In genomic region chr20:43187476-43188233, GRCh38 we compare ENCODE assay signal across 9 cellular contexts. TPM values are rescaled to one million over a fixed set of nuclear protein-coding genes. Genes with fewer than 3 reads are reported as not detected.
DNase-seq lines count a peak whose midpoint lies in the region; ATAC-seq, FAIRE-seq and TF ChIP-seq lines count a peak whose summit lies in the region.
"Had no signal": no experiment of that assay in that cellular context is flagged by ENCODE, and none has a peak within 500 bp of the region (broad histone marks: within the 10 kb centered on the region; RNA-seq: fewer than 3 reads in every experiment).

No MANE protein-coding gene starts in this region.

- no peaks in the 10 kb centered on the region for H4K20me1 ChIP-seq in endothelial cell of umbilical vein (replicated peaks; ENCODE audit: control insufficient read depth, extremely low read depth, insufficient read depth, low read length)

- H3K23ac ChIP-seq in mesendoderm (ENCODE audit: low read length): no peak overlapping the region

- TF ChIP-seq POLR2A in endothelial cell of umbilical vein (IDR thresholded peaks at IDR 0.05; ENCODE audit: low read depth, low read length): no peak

- H3K79me2 ChIP-seq in endothelial cell of umbilical vein (ENCODE audit: control insufficient read depth, insufficient read depth, low read length) (no peaks in the 10 kb centered on the region), mesendoderm (ENCODE audit: control insufficient read depth, insufficient read depth, low read length) (no peaks in the 10 kb centered on the region)

- H3K4me2 ChIP-seq in endothelial cell of umbilical vein (ENCODE audit: insufficient read depth, low read length) (no peak overlapping the region), mesendoderm (ENCODE audit: low read length) (no peak overlapping the region)

- no peaks in the 10 kb centered on the region for H3K9me3 ChIP-seq in endothelial cell of umbilical vein (replicated peaks; ENCODE audit: control insufficient read depth, insufficient read depth, low read length)

- H3K4me3 ChIP-seq in H7 (ENCODE audit: insufficient read depth, low read depth, low read length) (peak overlapping the region; percentile 27; the same call in 1 of the 2 replicates), endothelial cell of umbilical vein (replicated peaks in 1 of 3; ENCODE audit: insufficient read depth in 1 of 3, low read depth in 1 of 3, low read length in 3 of 3) (no peak overlapping the region), mesendoderm (ENCODE audit: low read length) (no peak overlapping the region)

- no peak overlapping the region for H4K8ac ChIP-seq in mesendoderm (ENCODE audit: low read depth, low read length)

- peaks cover 31 to 47% (median 35%) of the 10 kb centered on the region in 3 donors for H3K27me3 Mint-ChIP-seq in CD14-positive monocyte (ENCODE audit: low read depth in 3 of 3)

- H3K4ac ChIP-seq in mesendoderm (ENCODE audit: low read depth, low read length): no peak overlapping the region

- intact Hi-C loops in CD14-positive monocyte (cut with micrococcal nuclease): loop anchor here (5.0 kb wide), 4 partner anchors 985 to 1455 kb away; no protein-coding TSS in a partner anchor
- intact Hi-C loops in endothelial cell of umbilical vein (cut with micrococcal nuclease): loop anchor here (1.0 to 10.0 kb wide), 4 partner anchors 217 to 1489 kb away; no protein-coding TSS in a partner anchor

- H3K9me3 Mint-ChIP-seq in CD14-positive monocyte: peaks cover 0 to 9% (median 0%) of the 10 kb centered on the region in 7 donors

- no peak overlapping the region for H3K27ac Mint-ChIP-seq in CD14-positive monocyte

- BruUV-seq in endothelial cell of umbilical vein (replicated peaks; lab: Mats Ljungman, UMichigan): no TSS peak

- H2BK5ac ChIP-seq in mesendoderm (ENCODE audit: low read length): no peak overlapping the region

- H2AFZ ChIP-seq in endothelial cell of umbilical vein (ENCODE audit: low read depth, low read length): no peak overlapping the region

- no peak overlapping the region for H3K27ac ChIP-seq in endothelial cell of umbilical vein (ENCODE audit: insufficient read depth, low read depth, low read length)
- H3K27ac ChIP-seq in mesendoderm (ENCODE audit: low read depth, low read length): no peak overlapping the region

- H2AK5ac ChIP-seq in mesendoderm (ENCODE audit: low read length): no peak overlapping the region

- H3K27me3 ChIP-seq in H7 (ENCODE audit: control insufficient read depth, insufficient read depth, low read length): peaks cover 42% of the 10 kb centered on the region
- H3K27me3 ChIP-seq in endothelial cell of umbilical vein (ENCODE audit: control insufficient read depth in 2 of 2, insufficient read depth in 2 of 2, low read length in 2 of 2): peaks cover 11 to 15% of the 10 kb centered on the region in 2 experiments
- H3K27me3 ChIP-seq in mesendoderm (ENCODE audit: insufficient read depth, low read length, poor library complexity): peaks cover 23% of the 10 kb centered on the region

- dilution Hi-C loops in endothelial cell of umbilical vein (cut with MboI; ENCODE audit: extremely low pct_ligation_motif_present, low sequenced_read_pairs): no loop called here

- no peak overlapping the region for H4K5ac ChIP-seq in mesendoderm (ENCODE audit: low read length)

- no CpG with 5 or more reads among the region's 24 CpGs for WGBS in mesendoderm (ENCODE audit: extremely low coverage, insufficient coverage, low lambda C conversion rate)

- TF ChIP-seq CTCF in CD14-positive monocyte (IDR thresholded peaks at IDR 0.05) (peak; percentile 95), endothelial cell of umbilical vein (IDR thresholded peaks at IDR 0.05; ENCODE audit: extremely low read depth in 1 of 2, insufficient read depth in 1 of 2, low read depth in 1 of 2, low read length in 2 of 2) (peak; percentile 83 to 87)

- CTCF ChIA-PET in endothelial cell of umbilical vein (lab: Charles Lee): interaction anchor here (0.7 to 5.0 kb wide), 9 partner anchors 12 to 1490 kb away, joined by 3 to 92 read pairs (median 4); no protein-coding TSS in a partner anchor

- peak overlapping the region in 1 of 2 donors; percentile 72 for H3K4me3 Mint-ChIP-seq in CD14-positive monocyte

- FAIRE-seq in endothelial cell of umbilical vein (lab: Jason Lieb, UNC): no peak

- H3K9ac ChIP-seq in endothelial cell of umbilical vein (replicated peaks; ENCODE audit: extremely low read depth, insufficient read depth, low read length): no peak overlapping the region
- H3K9ac ChIP-seq in mesendoderm (ENCODE audit: low read length): no peak overlapping the region

- H3K18ac ChIP-seq in mesendoderm (ENCODE audit: low read length): no peak overlapping the region

- ATAC-seq in HG03045 (IDR thresholded peaks at IDR 0.05; ENCODE audit: unreplicated experiment): no peak

- no peaks in the 10 kb centered on the region for H3K9me1 ChIP-seq in endothelial cell of umbilical vein (replicated peaks; ENCODE audit: control insufficient read depth, extremely low read depth, insufficient read depth, low read length)

- H2BK120ac ChIP-seq in mesendoderm (ENCODE audit: low read depth, low read length): no peak overlapping the region

- no peaks in the 10 kb centered on the region for H3K36me3 ChIP-seq in H7 (replicated peaks; ENCODE audit: control insufficient read depth, insufficient read depth, low read length)
- H3K36me3 ChIP-seq in endothelial cell of umbilical vein (ENCODE audit: control insufficient read depth in 2 of 2, extremely low read depth in 1 of 2, insufficient read depth in 2 of 2, low read length in 2 of 2): no peaks in the 10 kb centered on the region
- no peaks in the 10 kb centered on the region for H3K36me3 ChIP-seq in mesendoderm (ENCODE audit: control insufficient read depth, insufficient read depth, low read length)

- DNase-seq in CD14-positive monocyte (ENCODE audit: low spot score) (no peak), H7 (peak; percentile 87), NCI-H748 (lab: John Stamatoyannopoulos, UW; ENCODE audit: unreplicated experiment) (peak; percentile 86), endothelial cell of umbilical vein (ENCODE audit: low read depth, low spot score) (peak; percentile 58), mesendoderm (peak; percentile 52)
- DNase-seq in activated CD8-positive, alpha-beta memory T cell treated with anti-CD3 and anti-CD28 coated beads for 48 hours (ENCODE audit: low read depth in 2 of 3, low spot score in 2 of 3): peak; percentile 23 to 65 (median 42)
- peak; percentile 36 for DNase-seq in stimulated activated CD8-positive, alpha-beta memory T cell treated with anti-CD3 and anti-CD28 coated beads, Interleukin-7, amount 100 ng/mL, for 24 hours (ENCODE audit: low read depth)

- no peaks in the 10 kb centered on the region for H3K79me1 ChIP-seq in mesendoderm (ENCODE audit: low read length)

- no peaks in the 10 kb centered on the region for H3K4me1 Mint-ChIP-seq in CD14-positive monocyte

- H3K4me1 ChIP-seq in endothelial cell of umbilical vein (ENCODE audit: control insufficient read depth, extremely low read depth, insufficient read depth, low read length): no peaks in the 10 kb centered on the region
- peaks cover 3% of the 10 kb centered on the region for H3K4me1 ChIP-seq in mesendoderm (ENCODE audit: control insufficient read depth, low read depth, low read length)

- H3K36me3 Mint-ChIP-seq in CD14-positive monocyte: no peaks in the 10 kb centered on the region

- H3K56ac ChIP-seq in mesendoderm (ENCODE audit: low read length): no peak overlapping the region

- H2BK15ac ChIP-seq in mesendoderm (replicated peaks; ENCODE audit: low read depth): no peak overlapping the region

- POLR2A ChIA-PET in endothelial cell of umbilical vein (lab: Charles Lee): no interaction called here

TF ChIP-seq in endothelial cell of umbilical vein, 7 proteins besides CTCF, POLR2A, EP300 and RAD21:
- no peak for TF ChIP-seq JUN (IDR thresholded peaks at IDR 0.05; ENCODE audit: borderline replicate concordance, insufficient read depth, insufficient read length, low read depth)
- TF ChIP-seq EZH2 (IDR thresholded peaks at IDR 0.05; ENCODE audit: borderline replicate concordance, low read depth, low read length, severe bottlenecking): no peak
- no peak for TF ChIP-seq GATA2 (IDR thresholded peaks at IDR 0.05; ENCODE audit: insufficient read depth, insufficient read length, low read depth, low read length)
- no peak for TF ChIP-seq MYC (IDR thresholded peaks at IDR 0.05; ENCODE audit: low read depth, low read length)
- no peak for TF ChIP-seq POLR2AphosphoS5 (IDR thresholded peaks at IDR 0.05; ENCODE audit: insufficient read depth, low read depth, low read length)
- TF ChIP-seq MAX (IDR thresholded peaks at IDR 0.05; ENCODE audit: insufficient read depth, insufficient read length): no peak

RNA-seq across cellular contexts. Expression of gene PTPRT, which starts 2.1 kb away (rescaled TPM):
- polyA plus RNA-seq in CD14-positive monocyte (not detected), endothelial cell of umbilical vein (not detected in 2 replicates)
- 0.07 and 0.11 TPM in 2 replicates for total RNA-seq in H7 (2014; rRNA removed; shearing (Covaris generic))
- not detected in 2 replicates for total RNA-seq in endothelial cell of umbilical vein
- polyA plus RNA-seq in endothelial cell of umbilical vein (2011; cell fraction: cytosol; rRNA removed): not detected in 2 replicates
- not detected in 2 replicates for polyA plus RNA-seq in endothelial cell of umbilical vein (2011; cell fraction: nucleus; rRNA removed)
- polyA plus RNA-seq in endothelial cell of umbilical vein (2012): not detected in 2 replicates
- not detected in 2 replicates for polyA minus RNA-seq in endothelial cell of umbilical vein
- polyA minus RNA-seq in endothelial cell of umbilical vein (2011; cell fraction: cytosol; rRNA and poly(A)+ RNA removed): not detected
- not detected in 2 replicates for polyA minus RNA-seq in endothelial cell of umbilical vein (2011; cell fraction: nucleus; rRNA and poly(A)+ RNA removed)
- 0.31 TPM for polyA plus RNA-seq in mesendoderm (2013, experiment 1 of 2)
- 0.25 TPM for polyA plus RNA-seq in mesendoderm (2013, experiment 2 of 2)
- total RNA-seq: T-helper 1 cell treated with Interleukin-12 subunit alpha and Interleukin-12 subunit beta and Interleukin-4 antibody, amounts not matched to agents 30 ng/mL and 1 ng/mL, for 36 hours had no signal
